3 cellular contexts compared by ENCODE assay signal in the genomic region with DNA sequence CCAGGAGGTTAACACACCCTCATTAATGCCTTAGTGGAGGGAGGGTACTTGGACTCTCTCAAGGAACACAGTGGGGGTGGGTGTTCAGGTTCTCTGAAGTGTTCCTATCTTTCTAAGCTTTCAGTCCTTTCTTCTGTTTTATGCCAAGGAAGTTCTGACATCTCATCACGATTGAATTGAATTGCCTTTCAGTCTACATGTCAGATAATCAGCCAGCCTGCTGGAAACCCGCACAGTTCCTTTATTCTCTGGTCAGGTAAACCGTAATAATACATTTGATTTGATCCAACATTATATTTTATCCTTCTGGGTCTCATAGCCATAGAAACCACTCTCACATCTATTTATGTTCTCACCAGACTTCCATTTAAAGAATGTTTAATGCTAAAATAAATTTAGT.
"Had no signal": no experiment of that assay in that cellular context is flagged by ENCODE, and none has a peak within 500 bp of the region (broad histone marks: within the 10 kb centered on the region; RNA-seq: fewer than 3 reads in every experiment).

No MANE protein-coding gene starts in this region.

- DNase-seq: GDM1, GF-D8 had no signal

- ATAC-seq: GM12878 had no signal

- H3K4me3 ChIP-seq: GM12878 had no signal
